Comparison of ENCODE assay signal across 10 cellular contexts in genomic region chr22:23789638-23790037, GRCh38. TPM values are rescaled to one million over a fixed set of nuclear protein-coding genes. Genes with fewer than 3 reads are reported as not detected.
DNase-seq lines count a peak whose midpoint lies in the region; ATAC-seq and TF ChIP-seq lines count a peak whose summit lies in the region.
"Had no signal": no experiment of that assay in that cellular context is flagged by ENCODE, and none has a peak within 500 bp of the region (broad histone marks: within the 10 kb centered on the region; RNA-seq: fewer than 3 reads in every experiment).

No MANE protein-coding gene starts in this region.

- H3K4me1 Mint-ChIP-seq in CD4-positive, alpha-beta T cell (ENCODE audit: low read depth), result peaks cover 42% of the 10 kb centered on the region
- H3K4me1 Mint-ChIP-seq in H9 (peaks cover 22 to 30% of the 10 kb centered on the region in 2 experiments), nephron progenitor cell (peaks cover 48% of the 10 kb centered on the region)

- no peak overlapping the region for H4K8ac ChIP-seq in H9 (replicated peaks; ENCODE audit: insufficient read length, low read depth, low read length)

- CTCF ChIA-PET in CD4-positive, alpha-beta T cell (lab: Charles Lee), result interaction anchor here (2.2 kb wide), 1 partner anchor 19 kb away, joined by 7 read pairs; no protein-coding TSS in a partner anchor

- H4K91ac ChIP-seq in H9 (ENCODE audit: insufficient read length, low read depth, low read length), result no peak overlapping the region

- H2BK120ac ChIP-seq in H9 (ENCODE audit: low read depth, low read length, poor library complexity, severe bottlenecking), result no peak overlapping the region

- no peak overlapping the region for H2BK15ac ChIP-seq in H9 (ENCODE audit: low read depth, low read length)

- peak overlapping the region; percentile 67 for H3K4me3 Mint-ChIP-seq in CD4-positive, alpha-beta T cell
- H3K4me3 Mint-ChIP-seq in H9 (peak overlapping the region in 1 of 2 experiments; percentile 13; a peak in 1 of 5 replicates), nephron progenitor cell (peak overlapping the region; percentile 93)

- no peaks in the 10 kb centered on the region for H3K9me3 ChIP-seq in CD4-positive, alpha-beta T cell (ENCODE audit: control insufficient read depth, low read length)
- no peaks in the 10 kb centered on the region for H3K9me3 ChIP-seq in H9 (ENCODE audit: control insufficient read depth, low read depth, low read length)
- H3K9me3 ChIP-seq: thyroid gland had no signal

- H2AK5ac ChIP-seq in H9 (ENCODE audit: insufficient read length, low read length), result no peak overlapping the region

- no peak overlapping the region for H2BK20ac ChIP-seq in H9 (ENCODE audit: low read depth, low read length, poor library complexity, severe bottlenecking)

- ATAC-seq in CD4-positive, alpha-beta T cell (ENCODE audit: poor library complexity), result no peak
- no peak for ATAC-seq in GM18867 (IDR thresholded peaks at IDR 0.05; ENCODE audit: unreplicated experiment)

- H4K5ac ChIP-seq in H9 (ENCODE audit: insufficient read length, low read depth, low read length), result no peak overlapping the region

- no peak for DNase-seq in CD4-positive, alpha-beta T cell
- DNase-seq in H9 (no peak), choroid plexus epithelial cell (ENCODE audit: low read depth) (no peak), nephron progenitor cell (no peak), mesenteric fat pad (ENCODE audit: low spot score) (no peak), DMS53 (lab: John Stamatoyannopoulos, UW) (no peak)
- DNase-seq: activated CD4-positive, alpha-beta T cell treated with anti-CD3 and anti-CD28 coated beads for 48 hours; thyroid gland had no signal

- peaks cover 47% of the 10 kb centered on the region for H3K36me3 Mint-ChIP-seq in CD4-positive, alpha-beta T cell (ENCODE audit: low read depth)
- H3K36me3 Mint-ChIP-seq in H9 (ENCODE audit: insufficient read depth in 1 of 3, low read depth in 3 of 3), result peaks cover 14 to 36% (median 34%) of the 10 kb centered on the region in 3 experiments; a peak in 6 of 7 replicates
- peaks cover 33% of the 10 kb centered on the region for H3K36me3 Mint-ChIP-seq in nephron progenitor cell (ENCODE audit: low read depth)

- H3K4me1 ChIP-seq in H9 (ENCODE audit: insufficient read depth, low read length), result peaks cover 2% of the 10 kb centered on the region; the same call in 1 of the 2 replicates

- no CpG with 5 or more reads among the region's 4 CpGs for WGBS in H9 (ENCODE audit: extremely low coverage, insufficient read length, low lambda C conversion rate)

- no peak overlapping the region for H3K4me3 ChIP-seq in choroid plexus epithelial cell (ENCODE audit: low read depth, low read length)
- H3K4me3 ChIP-seq: thyroid gland had no signal

- H3K18ac ChIP-seq in H9 (ENCODE audit: insufficient read length, low read depth, low read length), result no peak overlapping the region

- no peak overlapping the region for H3T11ph ChIP-seq in H9 (ENCODE audit: low read length)

- no peaks in the 10 kb centered on the region for H3K27me3 Mint-ChIP-seq in CD4-positive, alpha-beta T cell
- H3K27me3 Mint-ChIP-seq in H9 (ENCODE audit: low read depth) (no peaks in the 10 kb centered on the region), nephron progenitor cell (ENCODE audit: low read depth, poor library complexity) (no peaks in the 10 kb centered on the region)

- no peak overlapping the region for H3K9ac ChIP-seq in H9 (ENCODE audit: extremely low read depth, insufficient read length, low read length)

- H3K14ac ChIP-seq in H9 (ENCODE audit: insufficient read depth, low read length), result no peak overlapping the region

- no peaks in the 10 kb centered on the region for H4K20me1 ChIP-seq in H9 (ENCODE audit: control insufficient read depth, insufficient read depth, insufficient read length)

- H3K56ac ChIP-seq in H9 (ENCODE audit: insufficient read length, low read depth, low read length), result no peak overlapping the region

- POLR2A ChIA-PET in CD4-positive, alpha-beta T cell (lab: Charles Lee), result interaction anchor here (0.7 kb wide), 1 partner anchor 93 kb away, joined by 3 read pairs; no protein-coding TSS in a partner anchor

- intact Hi-C loops in CD4-positive, alpha-beta T cell (cut with DNase I, micrococcal nuclease), result loop anchor here (5.0 to 10.0 kb wide), 4 partner anchors 68 to 225 kb away; partner anchors contain the start of genes CABIN1 (in 2 of the 2) and SLC2A11 (in 1 of the 2)

- H3K4me2 ChIP-seq in H9 (ENCODE audit: insufficient read depth, insufficient read length, low read length), result no peak overlapping the region

- no peak overlapping the region for H2AFZ ChIP-seq in H9 (ENCODE audit: low read length)

- H2BK12ac ChIP-seq in H9 (ENCODE audit: insufficient read length, low read depth, low read length), result no peak overlapping the region

- no peak overlapping the region for H3K27ac ChIP-seq in CD4-positive, alpha-beta T cell (ENCODE audit: low read depth, low read length)
- no peak overlapping the region for H3K27ac ChIP-seq in H9 (ENCODE audit: insufficient read length, low read depth, low read length)
- H3K27ac ChIP-seq: thyroid gland had no signal

- H3K23me2 ChIP-seq in H9 (ENCODE audit: insufficient read length, low read depth, low read length, poor library complexity, severe bottlenecking), result peaks cover 2% of the 10 kb centered on the region

- no peaks in the 10 kb centered on the region for H3K79me1 ChIP-seq in H9 (ENCODE audit: insufficient read depth, low read depth, low read length, poor library complexity, severe bottlenecking)

- H2BK5ac ChIP-seq in H9 (ENCODE audit: insufficient read length, low read length), result no peak overlapping the region

- H3K27me3 ChIP-seq in CD4-positive, alpha-beta T cell (ENCODE audit: control insufficient read depth, insufficient read depth, low read length), result no peaks in the 10 kb centered on the region
- H3K27me3 ChIP-seq in H9 (ENCODE audit: insufficient read depth, low read length), result no peaks in the 10 kb centered on the region; the same call in 1 of the 2 replicates
- H3K27me3 ChIP-seq: thyroid gland had no signal

- H3K4ac ChIP-seq in H9 (ENCODE audit: low read depth, low read length), result no peak overlapping the region

- no peak overlapping the region for H3K23ac ChIP-seq in H9 (ENCODE audit: insufficient read length, low read depth, low read length)

- H3K9me3 Mint-ChIP-seq in CD4-positive, alpha-beta T cell, result no peaks in the 10 kb centered on the region
- no peaks in the 10 kb centered on the region for H3K9me3 Mint-ChIP-seq in H9
- H3K9me3 Mint-ChIP-seq in nephron progenitor cell, result no peaks in the 10 kb centered on the region

- TF ChIP-seq CTCF in CD4-positive, alpha-beta T cell (IDR thresholded peaks at IDR 0.05), result no peak
- peak; percentile 30; the same call in 1 of the 3 replicates for TF ChIP-seq CTCF in H9 (conservative IDR thresholded peaks at IDR 0.05)
- TF ChIP-seq CTCF in choroid plexus epithelial cell (conservative IDR thresholded peaks at IDR 0.05; ENCODE audit: low read depth, low read length), result peak; percentile 9
- TF ChIP-seq CTCF in nephron progenitor cell (IDR thresholded peaks at IDR 0.05), result no peak

- H3K79me2 ChIP-seq in H9 (ENCODE audit: insufficient read depth, low read length), result peaks cover 16% of the 10 kb centered on the region; the same call in 1 of the 2 replicates

- peak overlapping the region; percentile 42 for H3K27ac Mint-ChIP-seq in CD4-positive, alpha-beta T cell
- peak overlapping the region in 2 of 3 experiments; percentile 19 to 39; a peak in 3 of 7 replicates for H3K27ac Mint-ChIP-seq in H9
- H3K27ac Mint-ChIP-seq in nephron progenitor cell, result peak overlapping the region; percentile 90

RNA-seq across cellular contexts. Expression of gene SMARCB1, which starts 2.9 kb away (rescaled TPM):
- 10 to 100 TPM; 40.3 to 41.7 TPM for total RNA-seq in CD4-positive, alpha-beta T cell
- total RNA-seq in H9 (2021) (132 and 136 TPM in 2 replicates), mesenteric fat pad (70.7 TPM)

RNA-seq across cellular contexts. Expression of gene MMP11, which starts 17.0 kb away (rescaled TPM):
- total RNA-seq in CD4-positive, alpha-beta T cell, result 1 to 10 TPM; 2.3 to 2.4 TPM
- total RNA-seq in H9 (2021) (4.9 and 5.3 TPM in 2 replicates), mesenteric fat pad (5.7 TPM)

RNA-seq across cellular contexts. Expression of gene CHCHD10, which starts 21.9 kb away (rescaled TPM):
- total RNA-seq in CD4-positive, alpha-beta T cell, result 10 to 100 TPM; 34.4 to 43.0 TPM
- 47.5 and 53.7 TPM in 2 replicates for total RNA-seq in H9 (2021)
- 357 TPM for total RNA-seq in mesenteric fat pad

RNA-seq across cellular contexts. Expression of gene C22orf15, which starts 26.8 kb away (rescaled TPM):
- under 1 TPM; 0.49 to 0.84 TPM for total RNA-seq in CD4-positive, alpha-beta T cell
- total RNA-seq in H9 (2021), result 0.81 and 1.8 TPM in 2 replicates
- not detected for total RNA-seq in mesenteric fat pad
- total RNA-seq: thyroid gland had no signal

RNA-seq across cellular contexts. Expression of gene VPREB3, which starts 35.4 kb away (rescaled TPM):
- not detected for total RNA-seq in CD4-positive, alpha-beta T cell
- total RNA-seq in H9 (2021) (0.50 TPM in 2 replicates), mesenteric fat pad (not detected)
- total RNA-seq: pulmonary artery endothelial cell, thyroid gland had no signal

Comparison
In these comparisons a context has a peak if more than half of its experiments do, and no peak if none do; other contexts are left out.
1. H3K27ac Mint-ChIP-seq: peak in every context shown above with its lines; median percentile 90 in nephron progenitor cell; 42 in CD4-positive, alpha-beta T cell; 29 in H9.
2. CTCF ChIP-seq: peak in H9 (single experiment) and choroid plexus epithelial cell (single experiment); none in CD4-positive, alpha-beta T cell (single experiment) and nephron progenitor cell (single experiment).